12 cellular contexts compared by ENCODE assay signal in genomic region chr10:12719365-12719764, GRCh38.
DNase-seq lines count a peak whose midpoint lies in the region; ATAC-seq and TF ChIP-seq lines count a peak whose summit lies in the region.
"Had no signal": no experiment of that assay in that cellular context is flagged by ENCODE, and none has a peak within 500 bp of the region (broad histone marks: within the 10 kb centered on the region; RNA-seq: fewer than 3 reads in every experiment).

No MANE protein-coding gene starts in this region.

- H3K4me1 ChIP-seq in mammary epithelial cell (ENCODE audit: insufficient read depth, low read length) (peaks cover 35% of the 10 kb centered on the region), upper lobe of left lung (peaks cover 22 to 25% (median 24%) of the 10 kb centered on the region in 4 donors)
- H3K4me1 ChIP-seq: psoas muscle had no signal

- no peak overlapping the region for H3K4me3 Mint-ChIP-seq in activated naive CD8-positive, alpha-beta T cell treated with anti-CD3 and anti-CD28 coated beads, Interleukin-2, amount 50 U/mL, for 24 hours
- H3K4me3 Mint-ChIP-seq in activated naive CD8-positive, alpha-beta T cell treated with anti-CD3 and anti-CD28 coated beads for 36 hours = no peak overlapping the region
- H3K4me3 Mint-ChIP-seq in nephron progenitor cell (no peak overlapping the region), WTC11 (no peak overlapping the region)

- no peaks in the 10 kb centered on the region for H3K27me3 Mint-ChIP-seq in activated naive CD8-positive, alpha-beta T cell treated with anti-CD3 and anti-CD28 coated beads, Interleukin-2, amount 50 U/mL, for 24 hours
- H3K27me3 Mint-ChIP-seq in activated naive CD8-positive, alpha-beta T cell treated with anti-CD3 and anti-CD28 coated beads for 36 hours = no peaks in the 10 kb centered on the region
- peaks cover 2% of the 10 kb centered on the region for H3K27me3 Mint-ChIP-seq in nephron progenitor cell (ENCODE audit: low read depth, poor library complexity)
- no peaks in the 10 kb centered on the region for H3K27me3 Mint-ChIP-seq in WTC11 (ENCODE audit: low read depth)

- H3K4me3 ChIP-seq in mammary epithelial cell (replicated peaks in 1 of 3; ENCODE audit: insufficient read depth in 1 of 3, low read depth in 2 of 3, low read length in 3 of 3) (no peak overlapping the region), upper lobe of left lung (no peak overlapping the region)
- H3K4me3 ChIP-seq: psoas muscle had no signal

- dilution Hi-C loops in mammary epithelial cell (cut with HindIII; ENCODE audit: low sequenced_read_pairs) = loop anchor here (25.0 kb wide), 1 partner anchor 457 kb away; no protein-coding TSS in a partner anchor

- no peaks in the 10 kb centered on the region for H3K79me2 ChIP-seq in mammary epithelial cell (ENCODE audit: insufficient read depth, low read length)

- H3K36me3 ChIP-seq in mammary epithelial cell (ENCODE audit: insufficient read depth, low read length) = no peaks in the 10 kb centered on the region
- H3K36me3 ChIP-seq in upper lobe of left lung = no peaks in the 10 kb centered on the region

- BruUV-seq in mammary epithelial cell (replicated peaks; lab: Mats Ljungman, UMichigan) = no TSS peak

- H3K9me3 ChIP-seq in mammary epithelial cell (replicated peaks; ENCODE audit: insufficient read depth, low read length) (no peaks in the 10 kb centered on the region), upper lobe of left lung (no peaks in the 10 kb centered on the region)
- H3K9me3 ChIP-seq: psoas muscle had no signal

- H3K4me2 ChIP-seq in mammary epithelial cell (ENCODE audit: insufficient read depth, low read depth, low read length) = peak overlapping the region; percentile 33

- no peaks in the 10 kb centered on the region for H3K27me3 ChIP-seq in mammary epithelial cell (ENCODE audit: insufficient read depth, low read length)
- H3K27me3 ChIP-seq in upper lobe of left lung = no peaks in the 10 kb centered on the region

- intact Hi-C loops in mammary epithelial cell (cut with micrococcal nuclease) = loop anchor here (2.0 to 5.0 kb wide), 2 partner anchors 63 to 255 kb away; no protein-coding TSS in a partner anchor

- CTCF ChIA-PET in mammary epithelial cell (lab: Charles Lee; ENCODE audit: low non-redundant PET) (no interaction called here), WTC11 (lab: Charles Lee) (no interaction called here)

- H2AFZ ChIP-seq in mammary epithelial cell (ENCODE audit: low read depth, low read length) = no peak overlapping the region

- DNase-seq in activated naive CD8-positive, alpha-beta T cell treated with anti-CD3 and anti-CD28 coated beads, Interleukin-2, amount 50 U/mL, for 24 hours = no peak
- DNase-seq in activated naive CD8-positive, alpha-beta T cell treated with anti-CD3 and anti-CD28 coated beads for 36 hours = no peak
- DNase-seq in mammary epithelial cell = peak; percentile 74
- DNase-seq in left lobe of liver (ENCODE audit: low spot score) = no peak
- DNase-seq in upper lobe of left lung = peak in 1 of 2 donors; percentile 51
- DNase-seq in nephron progenitor cell = no peak
- no peak for DNase-seq in WTC11 (ENCODE audit: low spot score)
- DNase-seq in stimulated activated CD4-positive, alpha-beta T cell treated with anti-CD3 and anti-CD28 coated beads, Interleukin-12 subunit alpha, Interleukin-12 subunit beta, amount 100 ng/mL, for 4 hours = no peak
- DNase-seq: AML-193, kidney glomerular epithelial cell had no signal

- TF ChIP-seq CTCF in mammary epithelial cell (conservative IDR thresholded peaks at IDR 0.05 in 1 of 2, IDR thresholded peaks at IDR 0.05 in 1 of 2; ENCODE audit: extremely low read depth in 1 of 2, insufficient read depth in 1 of 2, low read depth in 1 of 2, low read length in 2 of 2) = no peak
- TF ChIP-seq CTCF in upper lobe of left lung (IDR thresholded peaks at IDR 0.05) = no peak
- no peak for TF ChIP-seq CTCF in nephron progenitor cell (IDR thresholded peaks at IDR 0.05)
- no peak for TF ChIP-seq CTCF in WTC11 (IDR thresholded peaks at IDR 0.05)

- H3K9ac ChIP-seq in mammary epithelial cell (ENCODE audit: insufficient read depth, low read length) = no peak overlapping the region

- H3K27ac ChIP-seq in mammary epithelial cell (ENCODE audit: insufficient read depth, low read depth, low read length) = no peak overlapping the region
- H3K27ac ChIP-seq in upper lobe of left lung = peak overlapping the region in 3 of 4 donors; percentile 43 to 69 (median 67)

- H3K27ac Mint-ChIP-seq in activated naive CD8-positive, alpha-beta T cell treated with anti-CD3 and anti-CD28 coated beads, Interleukin-2, amount 50 U/mL, for 24 hours = peak overlapping the region; percentile 59
- H3K27ac Mint-ChIP-seq in activated naive CD8-positive, alpha-beta T cell treated with anti-CD3 and anti-CD28 coated beads for 36 hours = no peak overlapping the region
- H3K27ac Mint-ChIP-seq in nephron progenitor cell = no peak overlapping the region
- no peak overlapping the region for H3K27ac Mint-ChIP-seq in WTC11

- 59% methylated on average over 2 of the region's 2 CpGs for WGBS in mammary epithelial cell (ENCODE audit: low coverage, missing lambda C conversion rate)
- 37% methylated on average over 2 of the region's 2 CpGs for WGBS in upper lobe of left lung, 2 donors

- peak in 1 of 4 donors; percentile 13 for TF ChIP-seq EP300 in upper lobe of left lung (IDR thresholded peaks at IDR 0.05)

- H3K36me3 Mint-ChIP-seq in activated naive CD8-positive, alpha-beta T cell treated with anti-CD3 and anti-CD28 coated beads, Interleukin-2, amount 50 U/mL, for 24 hours (ENCODE audit: low read depth) = peaks cover 11% of the 10 kb centered on the region
- H3K36me3 Mint-ChIP-seq in activated naive CD8-positive, alpha-beta T cell treated with anti-CD3 and anti-CD28 coated beads for 36 hours = peaks cover 5% of the 10 kb centered on the region
- no peaks in the 10 kb centered on the region for H3K36me3 Mint-ChIP-seq in nephron progenitor cell (ENCODE audit: low read depth)
- H3K36me3 Mint-ChIP-seq in WTC11 = no peaks in the 10 kb centered on the region
- H3K36me3 Mint-ChIP-seq: activated naive CD4-positive, alpha-beta T cell treated with anti-CD3 and anti-CD28 coated beads, Interleukin-2, amount 50 U/mL, for 72 hours had no signal

- H3K9me3 Mint-ChIP-seq in activated naive CD8-positive, alpha-beta T cell treated with anti-CD3 and anti-CD28 coated beads, Interleukin-2, amount 50 U/mL, for 24 hours = no peaks in the 10 kb centered on the region
- no peaks in the 10 kb centered on the region for H3K9me3 Mint-ChIP-seq in activated naive CD8-positive, alpha-beta T cell treated with anti-CD3 and anti-CD28 coated beads for 36 hours
- H3K9me3 Mint-ChIP-seq in nephron progenitor cell (no peaks in the 10 kb centered on the region), WTC11 (no peaks in the 10 kb centered on the region)
- H3K9me3 Mint-ChIP-seq: activated naive CD4-positive, alpha-beta T cell treated with anti-CD3 and anti-CD28 coated beads, Interleukin-2, amount 50 U/mL, for 72 hours had no signal

- H3K4me1 Mint-ChIP-seq in activated naive CD8-positive, alpha-beta T cell treated with anti-CD3 and anti-CD28 coated beads, Interleukin-2, amount 50 U/mL, for 24 hours = peaks cover 30% of the 10 kb centered on the region
- H3K4me1 Mint-ChIP-seq in activated naive CD8-positive, alpha-beta T cell treated with anti-CD3 and anti-CD28 coated beads for 36 hours = peaks cover 8% of the 10 kb centered on the region
- H3K4me1 Mint-ChIP-seq in nephron progenitor cell = peaks cover 3% of the 10 kb centered on the region
- peaks cover 1% of the 10 kb centered on the region; the same call in 1 of the 2 replicates for H3K4me1 Mint-ChIP-seq in WTC11

- POLR2A ChIA-PET in WTC11 (lab: Charles Lee) = no interaction called here

- in situ Hi-C loops in mammary epithelial cell (cut with MboI; ENCODE audit: low sequenced_read_pairs in 2 of 2) = loop anchor here (10.0 to 25.0 kb wide), 2 partner anchors 343 to 355 kb away; no protein-coding TSS in a partner anchor

- no peak for ATAC-seq in activated naive CD8-positive, alpha-beta T cell treated with anti-CD3 and anti-CD28 coated beads, Interleukin-2, amount 50 U/mL, for 24 hours
- ATAC-seq in left lobe of liver (peak; percentile 63), upper lobe of left lung (ENCODE audit: low FRiP score in 2 of 2) (peak in 1 of 2 donors; percentile 78), WTC11 (no peak)

- no peaks in the 10 kb centered on the region for H4K20me1 ChIP-seq in mammary epithelial cell (ENCODE audit: insufficient read depth, low read length)

- no peak for TF ChIP-seq POLR2A in upper lobe of left lung (IDR thresholded peaks at IDR 0.05)

TF ChIP-seq in WTC11, 78 proteins besides CTCF, POLR2A, EP300 and RAD21:
- TF ChIP-seq NFYB (CRISPR knock-in tag; conservative IDR thresholded peaks at IDR 0.05; ENCODE audit: low read depth) = no peak
- TF ChIP-seq NR1H2 (CRISPR knock-in tag; IDR thresholded peaks at IDR 0.05) = no peak
